Comparison of ENCODE assay signal across 8 cellular contexts in the genomic region with DNA sequence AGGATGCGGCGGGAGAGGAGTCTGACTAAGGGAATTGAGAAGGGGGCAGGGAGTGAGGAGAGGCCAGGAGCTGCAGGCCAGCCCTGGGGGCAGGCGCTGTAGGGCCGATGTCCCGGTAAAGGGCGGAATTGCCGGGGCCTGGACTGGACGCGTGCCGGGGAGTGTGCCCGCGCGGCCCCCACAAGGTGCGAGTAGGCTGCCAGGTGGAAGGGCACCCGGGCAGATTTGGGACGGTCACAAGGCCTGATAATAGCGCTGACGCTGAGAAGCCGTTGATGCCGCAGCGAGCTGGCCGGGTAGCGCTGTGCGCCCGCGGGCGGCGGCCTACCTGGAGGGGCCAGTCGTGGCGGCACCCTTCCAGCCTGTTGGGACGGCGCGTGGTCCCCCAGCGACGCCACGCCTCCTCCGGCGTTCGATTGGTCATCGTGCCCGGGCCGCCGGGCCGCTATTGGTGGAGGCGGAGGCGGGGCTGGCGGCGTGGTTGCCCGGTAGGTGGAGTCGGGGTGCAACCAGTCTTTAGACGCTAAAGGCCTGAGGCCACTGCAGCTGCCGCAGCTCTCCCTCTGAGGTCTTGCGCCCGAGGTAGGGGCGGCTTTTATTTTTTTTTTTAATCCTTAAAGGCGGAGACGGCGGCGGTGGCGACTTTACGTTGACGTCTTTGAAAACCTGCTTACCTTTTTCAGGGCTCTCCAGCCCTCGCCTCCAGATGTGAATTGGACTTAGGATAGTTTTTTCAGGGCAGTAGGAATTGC. TPM values are rescaled to one million over a fixed set of nuclear protein-coding genes. Genes with fewer than 3 reads are reported as not detected.
DNase-seq lines count a peak whose midpoint lies in the region; ATAC-seq and TF ChIP-seq lines count a peak whose summit lies in the region.

No MANE protein-coding gene starts in this region.

- ATAC-seq in GM19324 (IDR thresholded peaks at IDR 0.05; ENCODE audit: low FRiP score, unreplicated experiment) (peak; percentile 86), HG03469 (IDR thresholded peaks at IDR 0.05; ENCODE audit: unreplicated experiment) (peak; percentile 66)

- no peaks in the 10 kb centered on the region for H3K27me3 Mint-ChIP-seq in activated CD4-positive, alpha-beta T cell treated with anti-CD3 and anti-CD28 coated beads, Interleukin-2, amount 10 ng/mL, durations not matched to agents 7 days and 5 days

- H3K9me3 ChIP-seq in AG04450 (ENCODE audit: control insufficient read depth, insufficient read depth, low read length) = peaks cover 6% of the 10 kb centered on the region; the same call in 1 of the 2 replicates

- H3K36me3 ChIP-seq in mesendoderm (ENCODE audit: control insufficient read depth, insufficient read depth, low read length) = no peaks in the 10 kb centered on the region

- H3K4me3 Mint-ChIP-seq in activated CD4-positive, alpha-beta T cell treated with anti-CD3 and anti-CD28 coated beads, Interleukin-2, amount 10 ng/mL, durations not matched to agents 7 days and 5 days = peak overlapping the region; percentile 93

- no peak; the same call in 1 of the 2 replicates for TF ChIP-seq CTCF in AG04450 (IDR thresholded peaks at IDR 0.05; ENCODE audit: low read depth, low read length)

- no peak overlapping the region for H2AK5ac ChIP-seq in mesendoderm (ENCODE audit: low read length)

- no CpG with 5 or more reads among the region's 63 CpGs for WGBS in mesendoderm (ENCODE audit: extremely low coverage, insufficient coverage, low lambda C conversion rate)

- H3K4me3 ChIP-seq in AG04450 (ENCODE audit: low read depth, low read length) (peak overlapping the region; percentile 91), mesendoderm (ENCODE audit: low read length) (peak overlapping the region; percentile 95)

- peaks cover 4% of the 10 kb centered on the region for H3K4me1 ChIP-seq in mesendoderm (ENCODE audit: control insufficient read depth, low read depth, low read length)

- no peak overlapping the region for H2BK120ac ChIP-seq in mesendoderm (ENCODE audit: low read depth, low read length)

- H3K4ac ChIP-seq in mesendoderm (ENCODE audit: low read depth, low read length) = no peak overlapping the region

- no peak overlapping the region for H2BK15ac ChIP-seq in mesendoderm (replicated peaks; ENCODE audit: low read depth)

- CTCF ChIA-PET in AG04450 (lab: Charles Lee) = interaction anchor here (0.9 to 1.8 kb wide), 2 partner anchors 32 to 354 kb away, joined by 3 to 4 read pairs; no protein-coding TSS in a partner anchor
- CTCF ChIA-PET in activated CD4-positive, alpha-beta T cell treated with anti-CD3 and anti-CD28 coated beads, Interleukin-2, amount 10 ng/mL, durations not matched to agents 7 days and 5 days (lab: Charles Lee) = interaction anchor here (0.5 to 1.4 kb wide), 4 partner anchors 22 to 194 kb away, joined by 3 to 6 read pairs (median 3); partner anchors contain the start of gene CX3CR1

- peaks cover 18% of the 10 kb centered on the region for H3K36me3 Mint-ChIP-seq in activated CD4-positive, alpha-beta T cell treated with anti-CD3 and anti-CD28 coated beads, Interleukin-2, amount 10 ng/mL, durations not matched to agents 7 days and 5 days (ENCODE audit: low read depth)

- peak overlapping the region; percentile 99 for H3K56ac ChIP-seq in mesendoderm (ENCODE audit: low read length)

- POLR2A ChIA-PET in AG04450 (lab: Yijun Ruan, JAX) = interaction anchor here (1.5 kb wide), 1 partner anchor 22 kb away, joined by 12 read pairs; the partner anchor contains the start of gene RPSA
- POLR2A ChIA-PET in activated CD4-positive, alpha-beta T cell treated with anti-CD3 and anti-CD28 coated beads, Interleukin-2, amount 10 ng/mL, durations not matched to agents 7 days and 5 days (lab: Charles Lee) = no interaction called here

- H3K9ac ChIP-seq in mesendoderm (ENCODE audit: low read length) = peak overlapping the region; percentile 98

- peak; percentile 67 for DNase-seq in AG04450 (ENCODE audit: low read depth, low spot score)
- DNase-seq in activated CD4-positive, alpha-beta T cell treated with anti-CD3 and anti-CD28 coated beads, Interleukin-2, amount 10 ng/mL, durations not matched to agents 7 days and 5 days = peak; percentile 95
- DNase-seq in effector CD4-positive, alpha-beta T cell = peak; percentile 91
- peak; percentile 98 for DNase-seq in mesendoderm
- peak; percentile 86 to 91 for DNase-seq in stimulated activated CD8-positive, alpha-beta memory T cell treated with anti-CD3 and anti-CD28 coated beads, Interleukin-15, amount 100 ng/mL, for 4 hours (ENCODE audit: low read depth in 2 of 2)
- no peak for DNase-seq in NCI-H1417 treated with DMSO at 0.1 percent for 48 hours (lab: John Stamatoyannopoulos, UW)

- H3K27ac ChIP-seq in AG04450 (ENCODE audit: low read depth, low read length) (peak overlapping the region; percentile 93), mesendoderm (ENCODE audit: low read depth, low read length) (peak overlapping the region; percentile 80)

- H3K4me1 Mint-ChIP-seq in activated CD4-positive, alpha-beta T cell treated with anti-CD3 and anti-CD28 coated beads, Interleukin-2, amount 10 ng/mL, durations not matched to agents 7 days and 5 days = peaks cover 57% of the 10 kb centered on the region

- H3K23ac ChIP-seq in mesendoderm (ENCODE audit: low read length) = no peak overlapping the region

- H3K79me2 ChIP-seq in mesendoderm (ENCODE audit: control insufficient read depth, insufficient read depth, low read length) = peaks cover 47% of the 10 kb centered on the region

- H3K79me1 ChIP-seq in mesendoderm (ENCODE audit: low read length) = peaks cover 28% of the 10 kb centered on the region

- no peaks in the 10 kb centered on the region for H3K27me3 ChIP-seq in AG04450 (ENCODE audit: control insufficient read depth, insufficient read depth, low read length)
- no peaks in the 10 kb centered on the region for H3K27me3 ChIP-seq in mesendoderm (ENCODE audit: insufficient read depth, low read length, poor library complexity)

- no peaks in the 10 kb centered on the region for H3K9me3 Mint-ChIP-seq in activated CD4-positive, alpha-beta T cell treated with anti-CD3 and anti-CD28 coated beads, Interleukin-2, amount 10 ng/mL, durations not matched to agents 7 days and 5 days

- H4K5ac ChIP-seq in mesendoderm (ENCODE audit: low read length) = no peak overlapping the region

- H3K27ac Mint-ChIP-seq in activated CD4-positive, alpha-beta T cell treated with anti-CD3 and anti-CD28 coated beads, Interleukin-2, amount 10 ng/mL, durations not matched to agents 7 days and 5 days = peak overlapping the region; percentile 99

- H4K8ac ChIP-seq in mesendoderm (ENCODE audit: low read depth, low read length) = no peak overlapping the region

- peak overlapping the region; percentile 75 for H3K4me2 ChIP-seq in mesendoderm (ENCODE audit: low read length)

- H3K18ac ChIP-seq in mesendoderm (ENCODE audit: low read length) = peak overlapping the region; percentile 77

- H2BK5ac ChIP-seq in mesendoderm (ENCODE audit: low read length) = no peak overlapping the region

RNA-seq across cellular contexts. Expression of gene SLC25A38, which starts 0.9 kb away (rescaled TPM):
- 33.1 and 34.7 TPM in 2 replicates for polyA plus RNA-seq in AG04450 (2011; rRNA removed)
- 27.2 and 30.8 TPM in 2 replicates for polyA minus RNA-seq in AG04450 (2011; rRNA and poly(A)+ RNA removed)
- 10 to 100 TPM; 34.0 to 35.1 TPM for total RNA-seq in activated CD4-positive, alpha-beta T cell treated with anti-CD3 and anti-CD28 coated beads, Interleukin-2, amount 10 ng/mL, durations not matched to agents 7 days and 5 days
- 31.4 TPM for polyA plus RNA-seq in mesendoderm (2013, experiment 1 of 2)
- 31.1 TPM for polyA plus RNA-seq in mesendoderm (2013, experiment 2 of 2)

RNA-seq across cellular contexts. Expression of gene RPSA, which starts 22.4 kb away (rescaled TPM):
- polyA plus RNA-seq in AG04450 (2011; rRNA removed) = 3,266 and 3,502 TPM in 2 replicates
- polyA minus RNA-seq in AG04450 (2011; rRNA and poly(A)+ RNA removed) = 900 and 1,062 TPM in 2 replicates
- total RNA-seq in activated CD4-positive, alpha-beta T cell treated with anti-CD3 and anti-CD28 coated beads, Interleukin-2, amount 10 ng/mL, durations not matched to agents 7 days and 5 days = 1,000 to 10,000 TPM; 1,760 to 1,774 TPM
- polyA plus RNA-seq in mesendoderm (2013, experiment 1 of 2) = 2,947 TPM
- polyA plus RNA-seq in mesendoderm (2013, experiment 2 of 2) = 2,912 TPM

RNA-seq across cellular contexts. Expression of gene CCR8, which starts 54.6 kb away (rescaled TPM):
- polyA plus RNA-seq in AG04450 (2011; rRNA removed) = not detected in 2 replicates
- not detected in 2 replicates for polyA minus RNA-seq in AG04450 (2011; rRNA and poly(A)+ RNA removed)
- total RNA-seq in activated CD4-positive, alpha-beta T cell treated with anti-CD3 and anti-CD28 coated beads, Interleukin-2, amount 10 ng/mL, durations not matched to agents 7 days and 5 days = 1 to 10 TPM in 1 of 2 experiments, under 1 TPM in 1; 0.74 to 1.9 TPM
- not detected for polyA plus RNA-seq in mesendoderm (2013, experiment 1 of 2)
- not detected for polyA plus RNA-seq in mesendoderm (2013, experiment 2 of 2)
